Comparison of ENCODE assay signal across 11 cellular contexts in genomic region chr17:49616086-49616485, GRCh38. TPM values are rescaled to one million over a fixed set of nuclear protein-coding genes. Genes with fewer than 3 reads are reported as not detected.
DNase-seq lines count a peak whose midpoint lies in the region; ATAC-seq, FAIRE-seq and TF ChIP-seq lines count a peak whose summit lies in the region.
"Had no signal": no experiment of that assay in that cellular context is flagged by ENCODE, and none has a peak within 500 bp of the region (broad histone marks: within the 10 kb centered on the region; RNA-seq: fewer than 3 reads in every experiment).

No MANE protein-coding gene starts in this region.

- TF ChIP-seq CTCF in D721Med (IDR thresholded peaks at IDR 0.05; ENCODE audit: insufficient read depth, missing control alignments) = peak; percentile 34
- TF ChIP-seq CTCF in PC-3 (conservative IDR thresholded peaks at IDR 0.05; ENCODE audit: low read depth, low read length) = peak; percentile 57
- peak in 2 of 6 experiments; percentile 8 to 17 for TF ChIP-seq CTCF in esophagus squamous epithelium (IDR thresholded peaks at IDR 0.05)
- peak; percentile 17 for TF ChIP-seq CTCF in retinal pigment epithelial cell (conservative IDR thresholded peaks at IDR 0.05; ENCODE audit: low read depth, low read length)

- POLR2A ChIA-PET in PC-3 (lab: Charles Lee; ENCODE audit: unreplicated experiment) = interaction anchor here (0.5 kb wide), 1 partner anchor 53 kb away, joined by 9 read pairs; no protein-coding TSS in a partner anchor
- POLR2A ChIA-PET in naive thymus-derived CD4-positive, alpha-beta T cell (lab: Charles Lee) = interaction anchor here (1.3 kb wide), 1 partner anchor 53 kb away, joined by 4 read pairs; no protein-coding TSS in a partner anchor

- H3K27me3 ChIP-seq in PC-3 (ENCODE audit: low read length) (no peaks in the 10 kb centered on the region), esophagus squamous epithelium (no peaks in the 10 kb centered on the region)
- no peaks in the 10 kb centered on the region for H3K27me3 ChIP-seq in naive thymus-derived CD4-positive, alpha-beta T cell (ENCODE audit: control insufficient read depth in 2 of 2, insufficient read depth in 2 of 2, low read length in 2 of 2)

- H3K27ac ChIP-seq in PC-3 (ENCODE audit: low read length) = no peak overlapping the region
- peak overlapping the region in 3 of 4 donors; percentile 50 to 76 (median 61) for H3K27ac ChIP-seq in esophagus squamous epithelium
- no peak overlapping the region for H3K27ac ChIP-seq in naive thymus-derived CD4-positive, alpha-beta T cell (ENCODE audit: low read depth, low read length)

- H3K4me1 Mint-ChIP-seq in naive thymus-derived CD4-positive, alpha-beta T cell = peaks cover 0 to 13% (median 10%) of the 10 kb centered on the region in 7 donors

- H3K27me3 Mint-ChIP-seq in naive thymus-derived CD4-positive, alpha-beta T cell = no peaks in the 10 kb centered on the region

- no peak for TF ChIP-seq POLR2A in esophagus squamous epithelium (IDR thresholded peaks at IDR 0.05)

- intact Hi-C loops in PC-3 (cut with micrococcal nuclease) = loop anchor here (2.0 kb wide), 1 partner anchor 79 kb away; no protein-coding TSS in a partner anchor
- intact Hi-C loops in esophagus squamous epithelium (cut with DNase I) = loop anchor here (10.0 kb wide), 1 partner anchor 59 kb away; the partner anchor contains the start of gene SPOP
- intact Hi-C loops in naive thymus-derived CD4-positive, alpha-beta T cell (cut with micrococcal nuclease) = loop anchor here in 1 of 2 donors (5.0 kb wide), 1 partner anchor 81 kb away; no protein-coding TSS in a partner anchor

- peak overlapping the region in 1 of 9 donors; percentile 14 for H3K27ac Mint-ChIP-seq in naive thymus-derived CD4-positive, alpha-beta T cell

- H3K36me3 Mint-ChIP-seq in naive thymus-derived CD4-positive, alpha-beta T cell = peaks cover 13 to 44% (median 21%) of the 10 kb centered on the region in 5 donors

- no peak overlapping the region for H2AFZ ChIP-seq in PC-3 (ENCODE audit: low read length)

- H3K4me2 ChIP-seq in PC-3 (ENCODE audit: low read length) = no peak overlapping the region

- no peak overlapping the region for H3K9ac ChIP-seq in PC-3 (ENCODE audit: low read length)

- H3K4me3 ChIP-seq in PC-3 (ENCODE audit: low read length) (no peak overlapping the region), esophagus squamous epithelium (no peak overlapping the region), retinal pigment epithelial cell (ENCODE audit: low read length) (no peak overlapping the region)
- no peak overlapping the region for H3K4me3 ChIP-seq in naive thymus-derived CD4-positive, alpha-beta T cell (ENCODE audit: low read length)

- ATAC-seq in PC-3 = peak; percentile 57; the same call in 1 of the 2 replicates
- ATAC-seq in naive thymus-derived CD4-positive, alpha-beta T cell = no peak

- H3K9me2 ChIP-seq in PC-3 (replicated peaks; ENCODE audit: low read length) = no peaks in the 10 kb centered on the region

- no peaks in the 10 kb centered on the region; the same call in 1 of the 2 replicates for H4K20me1 ChIP-seq in PC-3 (ENCODE audit: low read length)

- DNase-seq in D721Med (ENCODE audit: insufficient read length, low spot score) = no peak
- DNase-seq in PC-3 = peak; percentile 29
- DNase-seq in esophagus squamous epithelium (lab: John Stamatoyannopoulos, UW) = no peak
- no peak for DNase-seq in retinal pigment epithelial cell (ENCODE audit: low read depth)
- no peak for DNase-seq in HK-2 (ENCODE audit: unreplicated experiment)
- no peak for DNase-seq in AML-193 (lab: John Stamatoyannopoulos, UW)
- DNase-seq in putamen (ENCODE audit: low spot score) = no peak
- no peak for DNase-seq in naive thymus-derived CD4-positive, alpha-beta T cell
- DNase-seq: activated CD4-positive, alpha-beta T cell treated with anti-CD3 and anti-CD28 coated beads for 48 hours; amniotic stem cell; OCI-M1 had no signal

- 64 to 67% methylated on average over 3 of the region's 3 CpGs for WGBS in esophagus squamous epithelium, 2 donors

- no peaks in the 10 kb centered on the region for H3K4me1 ChIP-seq in PC-3 (ENCODE audit: insufficient read depth, low read length)
- peaks cover 0 to 50% (median 21%) of the 10 kb centered on the region in 3 donors for H3K4me1 ChIP-seq in esophagus squamous epithelium
- H3K4me1 ChIP-seq in naive thymus-derived CD4-positive, alpha-beta T cell (ENCODE audit: control insufficient read depth in 2 of 2, insufficient read depth in 2 of 2, low read length in 2 of 2) = no peaks in the 10 kb centered on the region

- H3K36me3 ChIP-seq in PC-3 (ENCODE audit: low read depth, low read length) (peaks cover 33% of the 10 kb centered on the region; the same call in 1 of the 2 replicates), esophagus squamous epithelium (peaks cover 0 to 88% (median 10%) of the 10 kb centered on the region in 3 donors)
- peaks cover 15 to 71% (median 32%) of the 10 kb centered on the region in 3 experiments for H3K36me3 ChIP-seq in naive thymus-derived CD4-positive, alpha-beta T cell (ENCODE audit: control insufficient read depth in 2 of 3, insufficient read depth in 3 of 3, low read length in 3 of 3)

- no peak overlapping the region for H3K4me3 Mint-ChIP-seq in naive thymus-derived CD4-positive, alpha-beta T cell

- FAIRE-seq in D721Med (lab: Jason Lieb, UNC) = no peak

- no peaks in the 10 kb centered on the region for H3K9me3 ChIP-seq in PC-3 (ENCODE audit: low read length)
- H3K9me3 ChIP-seq in esophagus squamous epithelium = no peaks in the 10 kb centered on the region
- H3K9me3 ChIP-seq in naive thymus-derived CD4-positive, alpha-beta T cell (ENCODE audit: control insufficient read depth in 2 of 3, low read length in 3 of 3) = no peaks in the 10 kb centered on the region

- no peaks in the 10 kb centered on the region for H3K79me2 ChIP-seq in PC-3 (ENCODE audit: low read length)

- no peaks in the 10 kb centered on the region for H3K9me3 Mint-ChIP-seq in naive thymus-derived CD4-positive, alpha-beta T cell

- CTCF ChIA-PET in PC-3 (lab: Charles Lee) = no interaction called here
- CTCF ChIA-PET in naive thymus-derived CD4-positive, alpha-beta T cell (lab: Charles Lee) = interaction anchor here (0.7 to 1.5 kb wide), 2 partner anchors 16 to 32 kb away, joined by 3 to 4 read pairs; no protein-coding TSS in a partner anchor

- no peaks in the 10 kb centered on the region for H3F3A ChIP-seq in PC-3 (ENCODE audit: low read length, unreplicated experiment)

- no TSS peak for BruUV-seq in PC-3 (replicated peaks; lab: Mats Ljungman, UMichigan)

RNA-seq across cellular contexts. Expression of gene NXPH3, which starts 40.4 kb away (rescaled TPM):
- total RNA-seq in PC-3 (2014; rRNA removed) (0.26 and 1.2 TPM in 2 replicates), esophagus squamous epithelium (1 to 10 TPM in 2 of 4 donors, under 1 TPM in 2; 0.53 to 3.8 (median 1.5) TPM)
- total RNA-seq in naive thymus-derived CD4-positive, alpha-beta T cell = not detected
- polyA plus RNA-seq in naive thymus-derived CD4-positive, alpha-beta T cell = not detected

Comparison
In these comparisons a context has a peak if more than half of its experiments do, and no peak if none do; other contexts are left out.
1. H3K27ac ChIP-seq: peak in esophagus squamous epithelium (3 of 4); none in PC-3 (single experiment) and naive thymus-derived CD4-positive, alpha-beta T cell (single experiment).